Comparison of ENCODE assay signal across 9 cellular contexts in the genomic region with DNA sequence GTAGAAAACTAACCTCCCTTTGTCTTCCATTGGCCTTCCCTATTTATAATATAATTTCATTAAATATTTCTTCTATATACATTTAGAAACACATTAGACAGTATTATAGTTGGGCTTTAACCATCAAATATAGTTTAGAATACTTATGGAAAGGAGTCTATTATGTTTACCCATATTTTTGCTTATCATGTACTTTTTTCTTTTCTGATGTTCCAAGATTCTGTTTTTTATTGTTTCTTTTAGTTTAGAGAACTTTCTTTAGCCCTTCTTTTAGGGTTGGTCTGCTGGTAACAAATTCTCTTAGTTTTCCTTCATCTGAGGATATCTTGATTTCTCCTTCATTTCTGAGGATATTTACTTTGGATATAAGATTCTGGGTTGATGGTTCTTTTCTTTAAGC. TPM values are rescaled to one million over a fixed set of nuclear protein-coding genes. Genes with fewer than 3 reads are reported as not detected.
"Had no signal": no experiment of that assay in that cellular context is flagged by ENCODE, and none has a peak within 500 bp of the region (broad histone marks: within the 10 kb centered on the region; RNA-seq: fewer than 3 reads in every experiment).

No MANE protein-coding gene starts in this region.

- H3K4me1 ChIP-seq: HAP-1 had no signal

- H3K4me3 ChIP-seq: GM23248, HAP-1 had no signal

- ATAC-seq: HCT116, HepG2 had no signal

- DNase-seq: GM23248, GOT3, H7, HFFc6 had no signal

- H3K9me3 ChIP-seq: HAP-1 had no signal

- H3K27ac ChIP-seq: GM23248, HL-60, KMS-11 had no signal

- H3K36me3 ChIP-seq: HAP-1 had no signal

RNA-seq across cellular contexts. Expression of a gene that starts 23.8 kb away (rescaled TPM):
- total RNA-seq: GM23248, HepG2, HFFc6 had no signal
